ENCODE assay signal across 10 cellular contexts in the genomic region with DNA sequence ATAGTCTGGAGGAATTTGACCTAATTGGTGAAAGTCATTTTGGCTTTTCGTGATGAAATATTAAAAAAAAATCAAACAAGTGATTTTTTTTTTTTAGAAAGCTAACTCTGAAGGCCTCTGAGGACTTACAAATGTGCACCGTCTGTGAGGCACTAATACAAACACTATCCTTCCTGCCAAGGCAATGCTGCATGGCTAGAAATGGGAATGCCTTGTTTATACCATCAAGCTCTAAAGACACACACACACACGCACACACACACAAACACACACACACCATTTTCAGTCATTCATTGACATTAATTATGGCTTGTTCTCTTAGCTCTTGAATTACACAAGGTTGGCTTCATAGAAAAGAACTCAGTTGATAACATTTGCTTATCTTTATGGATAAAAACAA.
A peak's percentile ranks its signal among the peaks of the same experiment; 100 is the strongest.
DNase-seq lines count a peak whose midpoint lies in the region; ATAC-seq and TF ChIP-seq lines count a peak whose summit lies in the region.
"Had no signal": no experiment of that assay in that cellular context is flagged by ENCODE, and none has a peak within 500 bp of the region (broad histone marks: within the 10 kb centered on the region; RNA-seq: fewer than 3 reads in every experiment).

No MANE protein-coding gene starts in this region.

- intact Hi-C loops in left lung (cut with DNase I) = no loop called here
- intact Hi-C loops in left ventricle myocardium inferior (cut with micrococcal nuclease) = no loop called here

- no peak for ATAC-seq in left lung

- H3K4me2 ChIP-seq in GM23248 (ENCODE audit: unreplicated experiment) (peak overlapping the region; percentile 66), fibroblast of lung (ENCODE audit: extremely low read depth, insufficient read depth, low read length) (peak overlapping the region; percentile 55), neuronal stem cell (ENCODE audit: insufficient read depth, low read length, poor library complexity, severe bottlenecking) (no peak overlapping the region)

- H4K8ac ChIP-seq in neuronal stem cell (ENCODE audit: low read depth, low read length) = no peak overlapping the region

- H2AFZ ChIP-seq in GM23248 (peak overlapping the region; percentile 48), fibroblast of lung (ENCODE audit: low read length) (peak overlapping the region; percentile 50), neuronal stem cell (ENCODE audit: low read length) (peak overlapping the region; percentile 40)

- DNase-seq in GM23248 = peak; percentile 21
- peak; percentile 9 to 63 for DNase-seq in fibroblast of lung (ENCODE audit: low read depth in 2 of 2)
- DNase-seq in neuronal stem cell (ENCODE audit: low spot score) = no peak
- no peak for DNase-seq in NCI-H446 treated with DMSO at 0.1 percent for 48 hours (lab: John Stamatoyannopoulos, UW)
- no peak for DNase-seq in left lung
- no peak for DNase-seq in left ventricle myocardium inferior
- no peak for DNase-seq in activated CD4-positive, alpha-beta T cell treated with anti-CD3 and anti-CD28 coated beads, Interleukin-2, amount 50 U/mL, for 1 hour
- DNase-seq: NCI-H1436 treated with DMSO at 0.1 percent for 48 hours, SHP77 had no signal

- no peaks in the 10 kb centered on the region for H4K20me1 ChIP-seq in GM23248 (ENCODE audit: insufficient read depth)
- no peaks in the 10 kb centered on the region for H4K20me1 ChIP-seq in fibroblast of lung (ENCODE audit: control insufficient read depth, extremely low read depth, insufficient read depth, low read length)

- H3K23ac ChIP-seq in neuronal stem cell (ENCODE audit: low read depth, low read length, poor library complexity) = no peak overlapping the region

- no peak overlapping the region for H3K14ac ChIP-seq in neuronal stem cell (ENCODE audit: low read length)

- in situ Hi-C loops in GM23248 (cut with MboI) = no loop called here

- H3K18ac ChIP-seq in neuronal stem cell (ENCODE audit: low read length) = no peak overlapping the region

- no peaks in the 10 kb centered on the region for H3K9me2 ChIP-seq in GM23248 (ENCODE audit: insufficient read depth)

- H3K4me1 ChIP-seq in GM23248 (ENCODE audit: insufficient read depth) = peaks cover 13% of the 10 kb centered on the region
- H3K4me1 ChIP-seq in fibroblast of lung (ENCODE audit: control insufficient read depth, extremely low read depth, insufficient read depth, low read length) = peaks cover 3% of the 10 kb centered on the region
- H3K4me1 ChIP-seq in neuronal stem cell (ENCODE audit: control insufficient read depth in 2 of 2, insufficient read depth in 1 of 2, low read depth in 1 of 2, low read length in 2 of 2) = peaks cover 0 to 2% of the 10 kb centered on the region in 2 donors
- no peaks in the 10 kb centered on the region for H3K4me1 ChIP-seq in left lung
- no peaks in the 10 kb centered on the region for H3K4me1 ChIP-seq in left ventricle myocardium inferior

- 42 to 58% methylated on average over 3 of the region's 3 CpGs for WGBS in GM23248 (ENCODE audit: low coverage in 1 of 2, low lambda C conversion rate in 2 of 2, missing lambda C conversion rate in 2 of 2), 2 experiments
- WGBS in neuronal stem cell (ENCODE audit: extremely low coverage in 2 of 2, insufficient read length in 2 of 2, insufficient replicate concordance in 1 of 2), 2 donors = no CpG with 5 or more reads among the region's 3 CpGs

- no peaks in the 10 kb centered on the region for H3K79me1 ChIP-seq in neuronal stem cell (ENCODE audit: low read depth, low read length)

- peak overlapping the region; percentile 22; the same call in 1 of the 2 replicates for H3K4me3 ChIP-seq in GM23248
- H3K4me3 ChIP-seq in fibroblast of lung (replicated peaks in 1 of 4; ENCODE audit: control extremely low read depth in 1 of 4, insufficient read depth in 1 of 4, low read depth in 3 of 4, low read length in 4 of 4) = no peak overlapping the region
- H3K4me3 ChIP-seq in neuronal stem cell (ENCODE audit: low read length in 2 of 2) = no peak overlapping the region
- no peak overlapping the region for H3K4me3 ChIP-seq in left lung
- no peak overlapping the region for H3K4me3 ChIP-seq in left ventricle myocardium inferior

- H3K27me3 ChIP-seq in GM23248 (replicated peaks; ENCODE audit: insufficient read depth) (no peaks in the 10 kb centered on the region), fibroblast of lung (ENCODE audit: control insufficient read depth, insufficient read depth, low read length) (no peaks in the 10 kb centered on the region), neuronal stem cell (ENCODE audit: control insufficient read depth in 3 of 3, insufficient read depth in 3 of 3, low read depth in 1 of 3, low read length in 3 of 3) (no peaks in the 10 kb centered on the region), left lung (no peaks in the 10 kb centered on the region), left ventricle myocardium inferior (ENCODE audit: low read depth) (no peaks in the 10 kb centered on the region)

- H2BK5ac ChIP-seq in neuronal stem cell (ENCODE audit: low read length) = no peak overlapping the region

- H3K36me3 ChIP-seq in GM23248 (ENCODE audit: low read depth) (no peaks in the 10 kb centered on the region), fibroblast of lung (ENCODE audit: control insufficient read depth, insufficient read depth, low read length) (no peaks in the 10 kb centered on the region), neuronal stem cell (replicated peaks in 1 of 2; ENCODE audit: control insufficient read depth in 2 of 2, insufficient read depth in 2 of 2, low read length in 2 of 2) (no peaks in the 10 kb centered on the region), left lung (no peaks in the 10 kb centered on the region), left ventricle myocardium inferior (no peaks in the 10 kb centered on the region)

- no peak for TF ChIP-seq CTCF in fibroblast of lung (conservative IDR thresholded peaks at IDR 0.05 in 1 of 2, IDR thresholded peaks at IDR 0.05 in 1 of 2; ENCODE audit: low read depth in 1 of 2, low read length in 2 of 2)
- TF ChIP-seq CTCF in left lung (IDR thresholded peaks at IDR 0.05) = no peak
- TF ChIP-seq CTCF in left ventricle myocardium inferior (IDR thresholded peaks at IDR 0.05; ENCODE audit: borderline replicate concordance) = no peak

- peak overlapping the region; percentile 51 for H3K27ac ChIP-seq in GM23248
- H3K27ac ChIP-seq in fibroblast of lung (ENCODE audit: insufficient read depth, low read length) = peak overlapping the region; percentile 10
- H3K27ac ChIP-seq in neuronal stem cell (replicated peaks; ENCODE audit: low read length) = no peak overlapping the region
- H3K27ac ChIP-seq in left lung = no peak overlapping the region
- no peak overlapping the region for H3K27ac ChIP-seq in left ventricle myocardium inferior (replicated peaks)

- no peak overlapping the region for H2BK15ac ChIP-seq in neuronal stem cell (ENCODE audit: low read length)

- no peaks in the 10 kb centered on the region for H3K79me2 ChIP-seq in GM23248 (ENCODE audit: insufficient read depth)
- no peaks in the 10 kb centered on the region for H3K79me2 ChIP-seq in fibroblast of lung (ENCODE audit: control insufficient read depth, insufficient read depth, low read length)

- H2BK12ac ChIP-seq in neuronal stem cell (ENCODE audit: low read length) = no peak overlapping the region

- H4K91ac ChIP-seq in neuronal stem cell (ENCODE audit: low read depth, low read length, poor library complexity) = no peak overlapping the region

- peaks cover 18% of the 10 kb centered on the region for H3F3A ChIP-seq in GM23248 (ENCODE audit: insufficient read depth)

- no peak overlapping the region for H2AK5ac ChIP-seq in neuronal stem cell (ENCODE audit: low read depth, low read length)

- H2BK120ac ChIP-seq in neuronal stem cell (ENCODE audit: low read depth, low read length) = no peak overlapping the region

- H3K4ac ChIP-seq in neuronal stem cell (ENCODE audit: low read length) = no peak overlapping the region

- H3K9me3 ChIP-seq in GM23248 (ENCODE audit: low read depth) (no peaks in the 10 kb centered on the region), fibroblast of lung (ENCODE audit: control insufficient read depth, insufficient read depth, low read depth, low read length) (no peaks in the 10 kb centered on the region), neuronal stem cell (replicated peaks in 1 of 2; ENCODE audit: control insufficient read depth in 2 of 2, insufficient read depth in 1 of 2, low read depth in 1 of 2, low read length in 2 of 2) (no peaks in the 10 kb centered on the region), left lung (no peaks in the 10 kb centered on the region), left ventricle myocardium inferior (replicated peaks) (no peaks in the 10 kb centered on the region)

- H3K9ac ChIP-seq in GM23248 (no peak overlapping the region), fibroblast of lung (ENCODE audit: insufficient read depth, low read length) (no peak overlapping the region), neuronal stem cell (ENCODE audit: low read depth, low read length, poor library complexity) (no peak overlapping the region)

TF ChIP-seq in PFSK-1, 5 proteins besides CTCF, POLR2A, EP300 and RAD21 (continues in another document):
- no peak for TF ChIP-seq SIN3A (IDR thresholded peaks at IDR 0.05; ENCODE audit: borderline replicate concordance, insufficient read depth, low read length)
- TF ChIP-seq, protein P1, sequence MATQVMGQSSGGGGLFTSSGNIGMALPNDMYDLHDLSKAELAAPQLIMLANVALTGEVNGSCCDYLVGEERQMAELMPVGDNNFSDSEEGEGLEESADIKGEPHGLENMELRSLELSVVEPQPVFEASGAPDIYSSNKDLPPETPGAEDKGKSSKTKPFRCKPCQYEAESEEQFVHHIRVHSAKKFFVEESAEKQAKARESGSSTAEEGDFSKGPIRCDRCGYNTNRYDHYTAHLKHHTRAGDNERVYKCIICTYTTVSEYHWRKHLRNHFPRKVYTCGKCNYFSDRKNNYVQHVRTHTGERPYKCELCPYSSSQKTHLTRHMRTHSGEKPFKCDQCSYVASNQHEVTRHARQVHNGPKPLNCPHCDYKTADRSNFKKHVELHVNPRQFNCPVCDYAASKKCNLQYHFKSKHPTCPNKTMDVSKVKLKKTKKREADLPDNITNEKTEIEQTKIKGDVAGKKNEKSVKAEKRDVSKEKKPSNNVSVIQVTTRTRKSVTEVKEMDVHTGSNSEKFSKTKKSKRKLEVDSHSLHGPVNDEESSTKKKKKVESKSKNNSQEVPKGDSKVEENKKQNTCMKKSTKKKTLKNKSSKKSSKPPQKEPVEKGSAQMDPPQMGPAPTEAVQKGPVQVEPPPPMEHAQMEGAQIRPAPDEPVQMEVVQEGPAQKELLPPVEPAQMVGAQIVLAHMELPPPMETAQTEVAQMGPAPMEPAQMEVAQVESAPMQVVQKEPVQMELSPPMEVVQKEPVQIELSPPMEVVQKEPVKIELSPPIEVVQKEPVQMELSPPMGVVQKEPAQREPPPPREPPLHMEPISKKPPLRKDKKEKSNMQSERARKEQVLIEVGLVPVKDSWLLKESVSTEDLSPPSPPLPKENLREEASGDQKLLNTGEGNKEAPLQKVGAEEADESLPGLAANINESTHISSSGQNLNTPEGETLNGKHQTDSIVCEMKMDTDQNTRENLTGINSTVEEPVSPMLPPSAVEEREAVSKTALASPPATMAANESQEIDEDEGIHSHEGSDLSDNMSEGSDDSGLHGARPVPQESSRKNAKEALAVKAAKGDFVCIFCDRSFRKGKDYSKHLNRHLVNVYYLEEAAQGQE (IDR thresholded peaks at IDR 0.05; ENCODE audit: insufficient read depth in 1 of 2, low read depth in 2 of 2, low read length in 2 of 2) = no peak
- TF ChIP-seq POLR2AphosphoS5 (IDR thresholded peaks at IDR 0.05; ENCODE audit: low read depth, low read length) = no peak

Comparison
In these comparisons a context has a peak if more than half of its experiments do, and no peak if none do; other contexts are left out.
1. DNase-seq: peak in GM23248 (single experiment) and fibroblast of lung (2 of 2); none in neuronal stem cell (single experiment), NCI-H446 treated with DMSO at 0.1 percent for 48 hours (single experiment), left lung (0 of 2), left ventricle myocardium inferior (single experiment) and activated CD4-positive, alpha-beta T cell treated with anti-CD3 and anti-CD28 coated beads, Interleukin-2, amount 50 U/mL, for 1 hour (single experiment).
2. H3K27ac ChIP-seq: peak in GM23248 (single experiment) and fibroblast of lung (single experiment); none in neuronal stem cell (single experiment), left lung (0 of 2) and left ventricle myocardium inferior (single experiment).
3. Peak in every context shown above with its lines, with median percentiles within 50 percentile points of each other: H2AFZ ChIP-seq.